8 cellular contexts compared by ENCODE assay signal in genomic region chr13:95191821-95192220, GRCh38.
DNase-seq lines count a peak whose midpoint lies in the region; TF ChIP-seq lines count a peak whose summit lies in the region.

No MANE protein-coding gene starts in this region.

- H3K4me2 ChIP-seq in GM23248 (ENCODE audit: unreplicated experiment), result no peak overlapping the region

- CTCF ChIA-PET in activated naive CD4-positive, alpha-beta T cell treated with anti-CD3 and anti-CD28 coated beads for 36 hours (lab: Charles Lee), result interaction anchor here (0.6 to 8.7 kb wide), 24 partner anchors 9 to 224 kb away, joined by 3 to 192 read pairs (median 4); no protein-coding TSS in a partner anchor

- no peaks in the 10 kb centered on the region for H3K79me2 ChIP-seq in GM23248 (ENCODE audit: insufficient read depth)

- no peaks in the 10 kb centered on the region for H3F3A ChIP-seq in GM23248 (ENCODE audit: insufficient read depth)

- H3K9me3 Mint-ChIP-seq in activated naive CD4-positive, alpha-beta T cell treated with anti-CD3 and anti-CD28 coated beads for 36 hours, result no peaks in the 10 kb centered on the region

- in situ Hi-C loops in GM23248 (cut with MboI), result loop anchor here (5.0 kb wide), 1 partner anchor 190 kb away; no protein-coding TSS in a partner anchor

- H3K27ac ChIP-seq in GM23248, result no peak overlapping the region
- H3K27ac ChIP-seq in SJSA1, result no peak overlapping the region
- H3K27ac ChIP-seq in prostate gland, result peak overlapping the region; percentile 37 to 62

- H2AFZ ChIP-seq in GM23248, result no peak overlapping the region

- H3K27me3 ChIP-seq in GM23248 (replicated peaks; ENCODE audit: insufficient read depth) (no peaks in the 10 kb centered on the region), SJSA1 (replicated peaks) (no peaks in the 10 kb centered on the region), prostate gland (replicated peaks; ENCODE audit: insufficient read depth) (no peaks in the 10 kb centered on the region)

- no peak for TF ChIP-seq POLR2A in prostate gland (IDR thresholded peaks at IDR 0.05)

- 24 to 25% methylated on average over 4 of the region's 4 CpGs for WGBS in GM23248 (ENCODE audit: low coverage in 1 of 2, low lambda C conversion rate in 2 of 2, missing lambda C conversion rate in 2 of 2), 2 experiments
- WGBS in prostate gland, result 35% methylated on average over 4 of the region's 4 CpGs

- H3K4me3 Mint-ChIP-seq in activated naive CD4-positive, alpha-beta T cell treated with anti-CD3 and anti-CD28 coated beads for 36 hours, result no peak overlapping the region

- H3K36me3 ChIP-seq in GM23248 (ENCODE audit: low read depth) (no peaks in the 10 kb centered on the region), SJSA1 (no peaks in the 10 kb centered on the region), prostate gland (no peaks in the 10 kb centered on the region)

- H3K9me3 ChIP-seq in GM23248 (ENCODE audit: low read depth), result no peaks in the 10 kb centered on the region
- H3K9me3 ChIP-seq in SJSA1 (replicated peaks), result no peaks in the 10 kb centered on the region
- H3K9me3 ChIP-seq in prostate gland, result no peaks in the 10 kb centered on the region

- H3K9ac ChIP-seq in GM23248, result no peak overlapping the region

- H3K4me1 Mint-ChIP-seq in activated naive CD4-positive, alpha-beta T cell treated with anti-CD3 and anti-CD28 coated beads for 36 hours (ENCODE audit: low read depth), result peaks cover 5% of the 10 kb centered on the region

- peak; percentile 95 for TF ChIP-seq CTCF in GM12864 (IDR thresholded peaks at IDR 0.05; ENCODE audit: low read depth, low read length, missing control alignments)
- TF ChIP-seq CTCF in prostate gland (IDR thresholded peaks at IDR 0.05), result peak; percentile 74 to 93 (median 89)

- H3K27me3 Mint-ChIP-seq in activated naive CD4-positive, alpha-beta T cell treated with anti-CD3 and anti-CD28 coated beads for 36 hours (ENCODE audit: low read depth), result no peaks in the 10 kb centered on the region

- H3K9me2 ChIP-seq in GM23248 (ENCODE audit: insufficient read depth), result no peaks in the 10 kb centered on the region

- H3K4me3 ChIP-seq in GM12864 (ENCODE audit: low read depth, low read length) (no peak overlapping the region), GM23248 (no peak overlapping the region), SJSA1 (no peak overlapping the region), prostate gland (no peak overlapping the region)

- H3K36me3 Mint-ChIP-seq in activated naive CD4-positive, alpha-beta T cell treated with anti-CD3 and anti-CD28 coated beads for 36 hours (ENCODE audit: low read depth), result peaks cover 15% of the 10 kb centered on the region

- H3K4me1 ChIP-seq in GM23248 (ENCODE audit: insufficient read depth) (no peaks in the 10 kb centered on the region), SJSA1 (replicated peaks) (no peaks in the 10 kb centered on the region), prostate gland (replicated peaks) (peaks cover under 1% of the 10 kb centered on the region)

- H4K20me1 ChIP-seq in GM23248 (ENCODE audit: insufficient read depth), result no peaks in the 10 kb centered on the region

- DNase-seq in GM12864 (ENCODE audit: low read depth) (peak; percentile 49), GM23248 (peak; percentile 81), KG1 (lab: John Stamatoyannopoulos, UW) (peak; percentile 61), SJSA1 (ENCODE audit: low read depth in 1 of 2, low spot score in 2 of 2) (peak; percentile 59 to 79), cardiac septum (ENCODE audit: low spot score) (peak; percentile 81), prostate gland (ENCODE audit: low spot score) (peak; percentile 81), mesenteric fat pad (ENCODE audit: low spot score) (no peak)
- peak; percentile 82 for DNase-seq in activated naive CD4-positive, alpha-beta T cell treated with anti-CD3 and anti-CD28 coated beads for 36 hours

- intact Hi-C loops in activated naive CD4-positive, alpha-beta T cell treated with anti-CD3 and anti-CD28 coated beads for 36 hours (cut with micrococcal nuclease), result loop anchor here (5.0 kb wide), 1 partner anchor 360 kb away; the partner anchor contains the start of gene CLDN10
- intact Hi-C loops in cardiac septum (cut with DNase I), result loop anchor here (2.0 to 10.0 kb wide), 4 partner anchors 85 to 640 kb away; no protein-coding TSS in a partner anchor
- intact Hi-C loops in prostate gland (cut with DNase I), result loop anchor here (2.0 to 5.0 kb wide), 3 partner anchors 105 to 213 kb away; no protein-coding TSS in a partner anchor

- H3K27ac Mint-ChIP-seq in activated naive CD4-positive, alpha-beta T cell treated with anti-CD3 and anti-CD28 coated beads for 36 hours, result no peak overlapping the region

Comparison
In these comparisons a context has a peak if more than half of its experiments do, and no peak if none do; other contexts are left out.
1. H3K27ac ChIP-seq: peak in prostate gland (2 of 2); none in GM23248 (single experiment) and SJSA1 (single experiment).